18 cellular contexts compared by ENCODE assay signal in the genomic region with DNA sequence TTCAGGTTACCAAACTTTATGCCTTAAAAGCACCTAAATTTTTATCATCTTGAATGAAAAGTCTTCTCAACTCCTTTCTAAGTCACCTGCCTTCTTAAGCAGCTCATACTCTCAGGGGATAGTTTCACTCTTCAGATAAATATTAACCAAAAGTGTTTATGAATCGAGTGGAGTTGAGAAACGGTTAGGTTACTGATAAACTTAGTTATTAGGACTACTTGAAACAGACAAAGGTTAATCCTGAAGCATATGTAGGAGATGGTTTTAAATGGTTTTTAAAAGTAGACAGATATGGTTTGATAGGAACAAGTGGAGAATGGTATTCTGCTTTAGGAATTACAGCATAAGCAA. TPM values are rescaled to one million over a fixed set of nuclear protein-coding genes. Genes with fewer than 3 reads are reported as not detected.
DNase-seq lines count a peak whose midpoint lies in the region; ATAC-seq and FAIRE-seq lines count a peak whose summit lies in the region.
"Had no signal": no experiment of that assay in that cellular context is flagged by ENCODE, and none has a peak within 500 bp of the region (broad histone marks: within the 10 kb centered on the region; RNA-seq: fewer than 3 reads in every experiment).

No MANE protein-coding gene starts in this region.

- intact Hi-C loops in left ventricle myocardium superior (cut with micrococcal nuclease) = no loop called here

- ATAC-seq in HG02571 (IDR thresholded peaks at IDR 0.05; ENCODE audit: unreplicated experiment) (peak; percentile 58), HG03196 (IDR thresholded peaks at IDR 0.05; ENCODE audit: unreplicated experiment) (peak; percentile 79), left ventricle myocardium superior (no peak)
- ATAC-seq: K562; naive thymus-derived CD8-positive, alpha-beta T cell had no signal

- peak; percentile 90 for FAIRE-seq in GM19239 (lab: Jason Lieb, UNC)
- FAIRE-seq: D721Med, K562, keratinocyte had no signal

- DNase-seq in GM19239 (ENCODE audit: insufficient read length, low spot score) = no peak
- DNase-seq in renal cortical epithelial cell (ENCODE audit: low read depth) = peak; percentile 94
- DNase-seq in NCI-H2171 (lab: John Stamatoyannopoulos, UW) = no peak
- no peak for DNase-seq in hypothalamus (lab: John Stamatoyannopoulos, UW)
- no peak for DNase-seq in left ventricle myocardium superior
- DNase-seq: activated T-cell treated with anti-CD3 and anti-CD28 coated beads, Interleukin-2, amount 50 U/mL, for 1 hour; aorta; foreskin melanocyte; H9; naive thymus-derived CD8-positive, alpha-beta T cell; sigmoid colon; WERI-Rb-1 had no signal

RNA-seq across cellular contexts. Expression of a gene that starts 32.8 kb away (rescaled TPM):
- not detected in 2 replicates for total RNA-seq in renal cortical epithelial cell
- total RNA-seq in left ventricle myocardium superior = not detected
- total RNA-seq: aorta; H9; K562; naive thymus-derived CD8-positive, alpha-beta T cell; sigmoid colon; temporal lobe had no signal

RNA-seq across cellular contexts. Expression of a gene that starts 34.9 kb away (rescaled TPM):
- total RNA-seq in renal cortical epithelial cell = not detected in 2 replicates
- total RNA-seq in left ventricle myocardium superior = not detected
- total RNA-seq: aorta; H9; K562; naive thymus-derived CD8-positive, alpha-beta T cell; sigmoid colon; temporal lobe had no signal
